In genomic region chr6:104527761-104528415, GRCh38 we compare ENCODE assay signal across 9 cellular contexts.
DNase-seq lines count a peak whose midpoint lies in the region; ATAC-seq and TF ChIP-seq lines count a peak whose summit lies in the region.
"Had no signal": no experiment of that assay in that cellular context is flagged by ENCODE, and none has a peak within 500 bp of the region (broad histone marks: within the 10 kb centered on the region; RNA-seq: fewer than 3 reads in every experiment).

No MANE protein-coding gene starts in this region.

- CTCF ChIA-PET in CD8-positive, alpha-beta memory T cell (lab: Charles Lee): no interaction called here

- no peaks in the 10 kb centered on the region for H3K9me3 Mint-ChIP-seq in CD8-positive, alpha-beta memory T cell
- H3K9me3 Mint-ChIP-seq: dendritic cell treated with granulocyte-macrophage colony-stimulating factor and Interleukin-4, amounts not matched to agents 40 ng/mL and 50 ng/mL, for 4 days had no signal

- DNase-seq in COLO829 (ENCODE audit: low spot score) (peak; percentile 22), astrocyte of the spinal cord (ENCODE audit: low read depth, low spot score) (peak; percentile 34), lower lobe of right lung (no peak), NCI-H1092 treated with DMSO at 0.1 percent for 48 hours (lab: John Stamatoyannopoulos, UW) (no peak)
- DNase-seq in Jurkat, Clone E6-1 (ENCODE audit: low read depth, low spot score): peak; percentile 6
- DNase-seq in CD8-positive, alpha-beta memory T cell: no peak
- no peak for DNase-seq in activated CD4-positive, alpha-beta T cell treated with anti-CD3 and anti-CD28 coated beads for 4 hours

- no peaks in the 10 kb centered on the region for H3K36me3 Mint-ChIP-seq in CD8-positive, alpha-beta memory T cell

- no peak overlapping the region for H3K27ac ChIP-seq in lower lobe of right lung
- H3K27ac ChIP-seq in CD8-positive, alpha-beta memory T cell (ENCODE audit: low read depth, low read length): no peak overlapping the region

- peaks cover 0 to 5% (median 5%) of the 10 kb centered on the region in 3 donors for H3K4me1 Mint-ChIP-seq in CD8-positive, alpha-beta memory T cell

- no peaks in the 10 kb centered on the region for H3K27me3 ChIP-seq in lower lobe of right lung (ENCODE audit: low read depth)
- no peaks in the 10 kb centered on the region for H3K27me3 ChIP-seq in CD8-positive, alpha-beta memory T cell (ENCODE audit: insufficient read depth, low read length, poor library complexity, severe bottlenecking)

- H3K27me3 Mint-ChIP-seq in CD8-positive, alpha-beta memory T cell: peaks cover 0 to 14% of the 10 kb centered on the region in 2 donors
- H3K27me3 Mint-ChIP-seq: dendritic cell treated with granulocyte-macrophage colony-stimulating factor and Interleukin-4, amounts not matched to agents 40 ng/mL and 50 ng/mL, for 4 days had no signal

- H3K9me3 ChIP-seq in lower lobe of right lung: no peaks in the 10 kb centered on the region
- H3K9me3 ChIP-seq in CD8-positive, alpha-beta memory T cell (ENCODE audit: low read length): no peaks in the 10 kb centered on the region

- ATAC-seq in lower lobe of right lung (peak in 1 of 2 donors; percentile 50), HG02642 (IDR thresholded peaks at IDR 0.05; ENCODE audit: poor library complexity, unreplicated experiment) (no peak)

- no peak overlapping the region for H3K4me3 ChIP-seq in Jurkat, Clone E6-1 (ENCODE audit: low read length)
- H3K4me3 ChIP-seq in astrocyte of the spinal cord (ENCODE audit: low read depth, low read length) (no peak overlapping the region), lower lobe of right lung (no peak overlapping the region)
- H3K4me3 ChIP-seq in CD8-positive, alpha-beta memory T cell (ENCODE audit: low read length): no peak overlapping the region

- no peak overlapping the region for H3K27ac Mint-ChIP-seq in CD8-positive, alpha-beta memory T cell
- H3K27ac Mint-ChIP-seq: dendritic cell treated with granulocyte-macrophage colony-stimulating factor and Interleukin-4, amounts not matched to agents 40 ng/mL and 50 ng/mL, for 4 days had no signal

- peak; percentile 45 for TF ChIP-seq CTCF in astrocyte of the spinal cord (IDR thresholded peaks at IDR 0.05; ENCODE audit: low read depth, low read length)
- peak; percentile 15 for TF ChIP-seq CTCF in lower lobe of right lung (IDR thresholded peaks at IDR 0.05)

- H3K4me1 ChIP-seq in lower lobe of right lung: peaks cover 9% of the 10 kb centered on the region
- H3K4me1 ChIP-seq in CD8-positive, alpha-beta memory T cell (ENCODE audit: insufficient read depth, low read length): no peaks in the 10 kb centered on the region

- in situ Hi-C loops in astrocyte of the spinal cord (cut with HindIII; ENCODE audit: low sequenced_read_pairs): no loop called here

- H3K36me3 ChIP-seq in lower lobe of right lung: no peaks in the 10 kb centered on the region
- no peaks in the 10 kb centered on the region for H3K36me3 ChIP-seq in CD8-positive, alpha-beta memory T cell (ENCODE audit: insufficient read depth, low read length)

- H3K4me3 Mint-ChIP-seq in CD8-positive, alpha-beta memory T cell: no peak overlapping the region
- H3K4me3 Mint-ChIP-seq: dendritic cell treated with granulocyte-macrophage colony-stimulating factor and Interleukin-4, amounts not matched to agents 40 ng/mL and 50 ng/mL, for 4 days had no signal

- POLR2A ChIA-PET in CD8-positive, alpha-beta memory T cell (lab: Charles Lee): no interaction called here

- intact Hi-C loops in lower lobe of right lung (cut with DNase I): no loop called here

Comparison
In these comparisons a context has a peak if more than half of its experiments do, and no peak if none do; other contexts are left out.
1. DNase-seq: peak in COLO829 (single experiment), Jurkat, Clone E6-1 (single experiment) and astrocyte of the spinal cord (single experiment); none in lower lobe of right lung (single experiment), NCI-H1092 treated with DMSO at 0.1 percent for 48 hours (single experiment), CD8-positive, alpha-beta memory T cell (0 of 5) and activated CD4-positive, alpha-beta T cell treated with anti-CD3 and anti-CD28 coated beads for 4 hours (0 of 2).